22 cellular contexts compared by ENCODE assay signal in the genomic region with DNA sequence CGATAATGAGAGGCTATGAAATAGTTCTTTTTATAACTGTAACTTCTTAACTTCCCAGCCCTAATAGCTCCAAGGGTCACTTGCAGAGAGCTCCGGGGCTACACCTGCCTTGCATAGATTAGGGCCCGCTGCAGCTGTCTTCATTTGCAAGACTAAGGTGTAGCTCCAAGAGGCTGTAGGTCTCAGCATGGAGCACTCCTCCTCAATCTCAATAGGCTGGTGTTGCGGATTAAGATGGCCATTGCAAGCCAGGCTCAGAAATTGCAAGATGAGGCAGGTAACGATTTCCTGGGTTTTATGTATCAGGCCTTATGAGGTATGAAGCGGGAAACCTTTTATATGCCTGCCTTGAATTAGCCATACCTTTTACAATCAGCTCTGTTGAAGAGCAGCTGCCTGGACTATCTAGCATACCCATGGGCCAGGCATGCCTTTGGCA.
A peak's percentile ranks its signal among the peaks of the same experiment; 100 is the strongest.
DNase-seq lines count a peak whose midpoint lies in the region; ATAC-seq, FAIRE-seq and TF ChIP-seq lines count a peak whose summit lies in the region.
"Had no signal": no experiment of that assay in that cellular context is flagged by ENCODE, and none has a peak within 500 bp of the region (broad histone marks: within the 10 kb centered on the region; RNA-seq: fewer than 3 reads in every experiment).

No MANE protein-coding gene starts in this region.

- H3K4me1 ChIP-seq in astrocyte (ENCODE audit: insufficient read depth, low read length) (peaks cover 32% of the 10 kb centered on the region), iPS-15b (ENCODE audit: control insufficient read depth, insufficient read depth, low read length) (peaks cover 52% of the 10 kb centered on the region), smooth muscle cell (ENCODE audit: low read depth) (peaks cover 60% of the 10 kb centered on the region), PC-3 (ENCODE audit: insufficient read depth, low read length) (no peaks in the 10 kb centered on the region)

- H3K9me3 ChIP-seq in astrocyte (ENCODE audit: insufficient read depth, low read depth, low read length) (no peaks in the 10 kb centered on the region), iPS-15b (ENCODE audit: control insufficient read depth, insufficient read depth, low read length) (no peaks in the 10 kb centered on the region), smooth muscle cell (replicated peaks; ENCODE audit: low read depth) (no peaks in the 10 kb centered on the region), PC-3 (ENCODE audit: low read length) (no peaks in the 10 kb centered on the region)
- H3K9me3 ChIP-seq: BLaER1 treated with 17β-estradiol and CSF1 and Interleukin-3, amounts not matched to agents 10 nM and 100 nM; MG63 had no signal

- DNase-seq in Right ventricle myocardium superior (no peak), cardiac septum (ENCODE audit: low spot score) (no peak), astrocyte (ENCODE audit: low read depth) (no peak), smooth muscle cell (lab: John Stamatoyannopoulos, UW; ENCODE audit: unreplicated experiment) (no peak), kidney glomerular epithelial cell (lab: John Stamatoyannopoulos, UW) (no peak), PC-3 (no peak)
- DNase-seq: activated CD4-positive, alpha-beta memory T cell treated with anti-CD3 and anti-CD28 coated beads for 36 hours; activated naive CD4-positive, alpha-beta T cell treated with anti-CD3 and anti-CD28 coated beads, Interleukin-2, amount 50 U/mL, for 16 hours; activated T-cell treated with anti-CD3 and anti-CD28 coated beads, Interleukin-2, amount 50 U/mL, for 1 hour; dermis blood vessel endothelial cell; MG63; midbrain; SHP77; stimulated activated naive CD8-positive, alpha-beta T cell treated with anti-CD3 and anti-CD28 coated beads, Interleukin-15, Interleukin-2, amounts not matched to agents 100 U/mL and 50 U/mL, for 24 hours; T-helper 17 cell had no signal

- peak; percentile 30 for ATAC-seq in Right ventricle myocardium superior (ENCODE audit: poor library complexity)
- ATAC-seq in GM18511 (IDR thresholded peaks at IDR 0.05; ENCODE audit: unreplicated experiment) = no peak
- ATAC-seq in PC-3 = no peak
- ATAC-seq: stimulated activated naive CD8-positive, alpha-beta T cell treated with anti-CD3 and anti-CD28 coated beads, Interleukin-15, Interleukin-2, amounts not matched to agents 100 U/mL and 50 U/mL, for 24 hours; T-helper 17 cell had no signal

- H3K27me3 ChIP-seq in astrocyte (ENCODE audit: insufficient read depth, low read length) = peaks cover 10% of the 10 kb centered on the region
- H3K27me3 ChIP-seq in iPS-15b (ENCODE audit: control insufficient read depth, insufficient read depth, low read length) = peaks cover 10% of the 10 kb centered on the region
- peaks cover 20% of the 10 kb centered on the region for H3K27me3 ChIP-seq in smooth muscle cell (ENCODE audit: low read depth)
- H3K27me3 ChIP-seq in PC-3 (ENCODE audit: low read length) = no peaks in the 10 kb centered on the region
- H3K27me3 ChIP-seq: BLaER1 treated with 17β-estradiol and CSF1 and Interleukin-3, amounts not matched to agents 10 nM and 100 nM; MG63 had no signal

- H4K20me1 ChIP-seq in astrocyte (ENCODE audit: insufficient read depth, low read length) (no peaks in the 10 kb centered on the region), smooth muscle cell (ENCODE audit: low read depth) (no peaks in the 10 kb centered on the region), PC-3 (ENCODE audit: low read length) (no peaks in the 10 kb centered on the region)
- H4K20me1 ChIP-seq: BLaER1 treated with 17β-estradiol and CSF1 and Interleukin-3, amounts not matched to agents 10 nM and 100 nM had no signal

- H3K9me2 ChIP-seq in PC-3 (replicated peaks; ENCODE audit: low read length) = no peaks in the 10 kb centered on the region

- no TSS peak for BruUV-seq in PC-3 (replicated peaks; lab: Mats Ljungman, UMichigan)

- H2AFZ ChIP-seq in astrocyte (ENCODE audit: low read depth, low read length) (no peak overlapping the region), smooth muscle cell (ENCODE audit: low read depth) (no peak overlapping the region), PC-3 (ENCODE audit: low read length) (no peak overlapping the region)

- 47% methylated on average over 6 of the region's 6 CpGs for WGBS in smooth muscle cell (ENCODE audit: low lambda C conversion rate)

- no peaks in the 10 kb centered on the region for H3K36me3 ChIP-seq in astrocyte (ENCODE audit: insufficient read depth, low read length)
- no peaks in the 10 kb centered on the region for H3K36me3 ChIP-seq in iPS-15b (ENCODE audit: control insufficient read depth, insufficient read depth, low read length)
- no peaks in the 10 kb centered on the region for H3K36me3 ChIP-seq in smooth muscle cell (ENCODE audit: low read depth)
- H3K36me3 ChIP-seq in PC-3 (ENCODE audit: low read depth, low read length) = no peaks in the 10 kb centered on the region
- H3K36me3 ChIP-seq: BLaER1 treated with 17β-estradiol and CSF1 and Interleukin-3, amounts not matched to agents 10 nM and 100 nM; MG63 had no signal

- peak overlapping the region; percentile 92 for H3K27ac Mint-ChIP-seq in astrocyte (ENCODE audit: unreplicated experiment)
- H3K27ac Mint-ChIP-seq: activated CD4-positive, alpha-beta memory T cell treated with anti-CD3 and anti-CD28 coated beads for 36 hours; T-helper 17 cell had no signal

- no peak for FAIRE-seq in astrocyte (lab: Jason Lieb, UNC)
- FAIRE-seq: A204.1, D721Med, GM12891, HTR-8/SVneo had no signal

- H3K4me3 ChIP-seq in astrocyte (ENCODE audit: insufficient read depth, low read depth, low read length) = no peak overlapping the region
- H3K4me3 ChIP-seq in iPS-15b (ENCODE audit: low read depth, low read length) = peak overlapping the region; percentile 30
- no peak overlapping the region for H3K4me3 ChIP-seq in smooth muscle cell
- H3K4me3 ChIP-seq in PC-3 (ENCODE audit: low read length) = no peak overlapping the region
- H3K4me3 ChIP-seq: BLaER1 treated with 17β-estradiol and CSF1 and Interleukin-3, amounts not matched to agents 10 nM and 100 nM; MG63 had no signal

- no peak overlapping the region for H3K4me3 Mint-ChIP-seq in astrocyte (ENCODE audit: unreplicated experiment)
- H3K4me3 Mint-ChIP-seq: activated CD4-positive, alpha-beta memory T cell treated with anti-CD3 and anti-CD28 coated beads for 36 hours; T-helper 17 cell had no signal

- no peaks in the 10 kb centered on the region for H3K79me2 ChIP-seq in astrocyte (ENCODE audit: insufficient read depth, low read length)
- H3K79me2 ChIP-seq in smooth muscle cell (ENCODE audit: low read depth) = no peaks in the 10 kb centered on the region
- H3K79me2 ChIP-seq in PC-3 (ENCODE audit: low read length) = no peaks in the 10 kb centered on the region

- H3K4me2 ChIP-seq in astrocyte (ENCODE audit: low read length) (peak overlapping the region; percentile 22), smooth muscle cell (peak overlapping the region; percentile 58), PC-3 (ENCODE audit: low read length) (no peak overlapping the region)
- H3K4me2 ChIP-seq: BLaER1 treated with 17β-estradiol and CSF1 and Interleukin-3, amounts not matched to agents 10 nM and 100 nM had no signal

- intact Hi-C loops in Right ventricle myocardium superior (cut with DNase I) = no loop called here
- intact Hi-C loops in cardiac septum (cut with DNase I) = no loop called here
- intact Hi-C loops in PC-3 (cut with micrococcal nuclease) = no loop called here

- H3F3A ChIP-seq in smooth muscle cell (ENCODE audit: low read depth) (no peaks in the 10 kb centered on the region), PC-3 (ENCODE audit: low read length, unreplicated experiment) (no peaks in the 10 kb centered on the region)

- no peaks in the 10 kb centered on the region for H3K9me3 Mint-ChIP-seq in astrocyte (ENCODE audit: unreplicated experiment)
- H3K9me3 Mint-ChIP-seq: activated CD4-positive, alpha-beta memory T cell treated with anti-CD3 and anti-CD28 coated beads for 36 hours had no signal

- H3K36me3 Mint-ChIP-seq in astrocyte (ENCODE audit: low read depth, unreplicated experiment) = no peaks in the 10 kb centered on the region
- H3K36me3 Mint-ChIP-seq: activated CD4-positive, alpha-beta memory T cell treated with anti-CD3 and anti-CD28 coated beads for 36 hours had no signal

- H3K27me3 Mint-ChIP-seq in astrocyte (ENCODE audit: low read depth, unreplicated experiment) = no peaks in the 10 kb centered on the region
- H3K27me3 Mint-ChIP-seq: activated CD4-positive, alpha-beta memory T cell treated with anti-CD3 and anti-CD28 coated beads for 36 hours had no signal

- TF ChIP-seq CTCF in astrocyte (IDR thresholded peaks at IDR 0.05; ENCODE audit: insufficient read depth, low read depth, low read length) (no peak), smooth muscle cell (IDR thresholded peaks at IDR 0.05; ENCODE audit: borderline replicate concordance, insufficient read depth, poor library complexity, severe bottlenecking) (no peak), PC-3 (conservative IDR thresholded peaks at IDR 0.05; ENCODE audit: low read depth, low read length) (no peak)

- H3K27ac ChIP-seq in astrocyte (ENCODE audit: low read depth, low read length) (no peak overlapping the region), smooth muscle cell (ENCODE audit: low read depth) (no peak overlapping the region), PC-3 (ENCODE audit: low read length) (no peak overlapping the region)
- H3K27ac ChIP-seq: BLaER1 treated with 17β-estradiol and CSF1 and Interleukin-3, amounts not matched to agents 10 nM and 100 nM had no signal

- H3K9ac ChIP-seq in astrocyte (ENCODE audit: low read length) = no peak overlapping the region
- peak overlapping the region; percentile 29 for H3K9ac ChIP-seq in iPS-15b (ENCODE audit: low read depth, low read length)
- H3K9ac ChIP-seq in smooth muscle cell (ENCODE audit: low read depth) = no peak overlapping the region
- no peak overlapping the region for H3K9ac ChIP-seq in PC-3 (ENCODE audit: low read length)
- H3K9ac ChIP-seq: BLaER1 treated with 17β-estradiol and CSF1 and Interleukin-3, amounts not matched to agents 10 nM and 100 nM had no signal

- POLR2A ChIA-PET in PC-3 (lab: Charles Lee; ENCODE audit: unreplicated experiment) = no interaction called here

- CTCF ChIA-PET in PC-3 (lab: Charles Lee) = no interaction called here

- H3K4me1 Mint-ChIP-seq in astrocyte (ENCODE audit: low read depth, unreplicated experiment) = peaks cover 42% of the 10 kb centered on the region
